In genomic region chr5:10610058-10610457, GRCh38 we compare ENCODE assay signal across 19 cellular contexts. TPM values are rescaled to one million over a fixed set of nuclear protein-coding genes. Genes with fewer than 3 reads are reported as not detected.
DNase-seq lines count a peak whose midpoint lies in the region; ATAC-seq and TF ChIP-seq lines count a peak whose summit lies in the region.
"Had no signal": no experiment of that assay in that cellular context is flagged by ENCODE, and none has a peak within 500 bp of the region (broad histone marks: within the 10 kb centered on the region; RNA-seq: fewer than 3 reads in every experiment).

No MANE protein-coding gene starts in this region.

- H3K27ac ChIP-seq in OCI-LY7 (ENCODE audit: low read depth, low read length, poor library complexity, severe bottlenecking) (no peak overlapping the region), MM.1S (ENCODE audit: low read length) (no peak overlapping the region)
- H3K27ac ChIP-seq: 22Rv1, A549, GM23248 had no signal

- H2AFZ ChIP-seq in OCI-LY7 (ENCODE audit: low read length), result no peak overlapping the region
- H2AFZ ChIP-seq in MM.1S (ENCODE audit: low read length), result no peak overlapping the region
- H2AFZ ChIP-seq: GM23248 had no signal

- no peaks in the 10 kb centered on the region for H3K27me3 ChIP-seq in MM.1S (replicated peaks; ENCODE audit: insufficient read depth, low read length)

- no TSS peak for BruUV-seq in OCI-LY7 (replicated peaks; lab: Mats Ljungman, UMichigan)

- no peaks in the 10 kb centered on the region for H4K20me1 ChIP-seq in OCI-LY7 (ENCODE audit: insufficient read depth, low read length)
- no peaks in the 10 kb centered on the region for H4K20me1 ChIP-seq in MM.1S (ENCODE audit: insufficient read depth, low read length)

- intact Hi-C loops in OCI-LY7 (cut with micrococcal nuclease; ENCODE audit: unreplicated experiment), result no loop called here

- no peak overlapping the region for H3K27ac Mint-ChIP-seq in activated CD8-positive, alpha-beta memory T cell treated with anti-CD3 and anti-CD28 coated beads, Interleukin-2, amount 10 ng/mL, durations not matched to agents 7 days and 5 days
- H3K27ac Mint-ChIP-seq in stimulated activated naive B cell treated with anti-CD40 and anti-IgM and Interleukin-4, amounts not matched to agents 10 μg/mL and 1 μg/mL and 100 μg/mL, for 72 hours, result peak overlapping the region; percentile 84
- H3K27ac Mint-ChIP-seq: CD14-positive monocyte; CD8-positive, alpha-beta T cell had no signal

- H3K27me3 Mint-ChIP-seq in activated CD8-positive, alpha-beta memory T cell treated with anti-CD3 and anti-CD28 coated beads, Interleukin-2, amount 10 ng/mL, durations not matched to agents 7 days and 5 days, result peaks cover 2% of the 10 kb centered on the region
- no peaks in the 10 kb centered on the region for H3K27me3 Mint-ChIP-seq in stimulated activated naive B cell treated with anti-CD40 and anti-IgM and Interleukin-4, amounts not matched to agents 10 μg/mL and 1 μg/mL and 100 μg/mL, for 72 hours

- H3K9ac ChIP-seq in MM.1S (ENCODE audit: low read length), result no peak overlapping the region
- H3K9ac ChIP-seq: GM23248 had no signal

- H3K4me2 ChIP-seq in OCI-LY7 (ENCODE audit: low read length) (peak overlapping the region; percentile 78), MM.1S (ENCODE audit: low read depth, low read length) (no peak overlapping the region)
- H3K4me2 ChIP-seq: A549 had no signal

- H3K4me3 ChIP-seq in OCI-LY7 (ENCODE audit: low read depth, low read length, poor library complexity, severe bottlenecking), result no peak overlapping the region
- H3K4me3 ChIP-seq in MM.1S (ENCODE audit: low read length), result no peak overlapping the region
- H3K4me3 ChIP-seq: A549, GM23248, HAP-1 had no signal

- peaks cover 94% of the 10 kb centered on the region for H3K4me1 ChIP-seq in OCI-LY7 (ENCODE audit: insufficient read depth, low read length, poor library complexity, severe bottlenecking)
- H3K4me1 ChIP-seq in MM.1S (ENCODE audit: low read length), result peaks cover 16% of the 10 kb centered on the region

- POLR2A ChIA-PET in OCI-LY7 (lab: Charles Lee), result interaction anchor here (1.1 to 3.5 kb wide), 5 partner anchors 16 to 120 kb away, joined by 3 to 35 read pairs (median 11); no protein-coding TSS in a partner anchor

- H3K9me3 Mint-ChIP-seq in activated CD8-positive, alpha-beta memory T cell treated with anti-CD3 and anti-CD28 coated beads, Interleukin-2, amount 10 ng/mL, durations not matched to agents 7 days and 5 days (ENCODE audit: low read depth), result no peaks in the 10 kb centered on the region
- H3K9me3 Mint-ChIP-seq in stimulated activated naive B cell treated with anti-CD40 and anti-IgM and Interleukin-4, amounts not matched to agents 10 μg/mL and 1 μg/mL and 100 μg/mL, for 72 hours, result no peaks in the 10 kb centered on the region
- H3K9me3 Mint-ChIP-seq: CD8-positive, alpha-beta T cell had no signal

- peaks cover 17% of the 10 kb centered on the region for H3F3A ChIP-seq in MM.1S (ENCODE audit: insufficient read depth, low read length)

- CTCF ChIA-PET in activated CD8-positive, alpha-beta memory T cell treated with anti-CD3 and anti-CD28 coated beads, Interleukin-2, amount 10 ng/mL, durations not matched to agents 7 days and 5 days (lab: Charles Lee), result no interaction called here
- CTCF ChIA-PET in OCI-LY7 (lab: Charles Lee; ENCODE audit: unreplicated experiment), result interaction anchor here (0.6 to 1.2 kb wide), 2 partner anchors 8 to 10 kb away, joined by 3 to 5 read pairs; no protein-coding TSS in a partner anchor

- peaks cover 11% of the 10 kb centered on the region for H3K4me1 Mint-ChIP-seq in activated CD8-positive, alpha-beta memory T cell treated with anti-CD3 and anti-CD28 coated beads, Interleukin-2, amount 10 ng/mL, durations not matched to agents 7 days and 5 days
- H3K4me1 Mint-ChIP-seq in stimulated activated naive B cell treated with anti-CD40 and anti-IgM and Interleukin-4, amounts not matched to agents 10 μg/mL and 1 μg/mL and 100 μg/mL, for 72 hours, result peaks cover 50 to 88% of the 10 kb centered on the region in 2 donors

- H3K79me2 ChIP-seq in OCI-LY7 (ENCODE audit: insufficient read depth, low read depth, low read length), result peaks cover 21% of the 10 kb centered on the region; the same call in 1 of the 2 replicates
- H3K79me2 ChIP-seq in MM.1S (ENCODE audit: low read length), result peaks cover 29% of the 10 kb centered on the region

- no peak for ATAC-seq in activated CD8-positive, alpha-beta memory T cell treated with anti-CD3 and anti-CD28 coated beads, Interleukin-2, amount 10 ng/mL, durations not matched to agents 7 days and 5 days
- peak; percentile 59 for ATAC-seq in left lobe of liver
- no peak for ATAC-seq in stimulated activated naive B cell treated with anti-CD40 and anti-IgM and Interleukin-4, amounts not matched to agents 10 μg/mL and 1 μg/mL and 100 μg/mL, for 72 hours (replicated peaks)
- ATAC-seq in GM21528 (IDR thresholded peaks at IDR 0.05; ENCODE audit: low FRiP score, unreplicated experiment), result no peak
- ATAC-seq: A549; CD8-positive, alpha-beta T cell had no signal

- DNase-seq in activated CD8-positive, alpha-beta memory T cell treated with anti-CD3 and anti-CD28 coated beads, Interleukin-2, amount 10 ng/mL, durations not matched to agents 7 days and 5 days, result peak; percentile 25
- DNase-seq in activated CD8-positive, alpha-beta memory T cell treated with anti-CD3 and anti-CD28 coated beads, Interleukin-2, amount 50 U/mL, for 4 hours, result no peak
- DNase-seq in OCI-LY7 (ENCODE audit: low spot score) (no peak), left lobe of liver (ENCODE audit: low spot score) (no peak), kidney tubule cell (ENCODE audit: low spot score) (no peak), MM.1S (no peak)
- no peak for DNase-seq in stimulated activated naive B cell treated with anti-CD40 and anti-IgM and Interleukin-4, amounts not matched to agents 10 μg/mL and 1 μg/mL and 100 μg/mL, for 72 hours
- DNase-seq: AML-193, Calu3, DMS79 treated with DMSO at 0.1 percent for 48 hours, GF-D8, GM23248 had no signal

- no peak overlapping the region for H3K4me3 Mint-ChIP-seq in activated CD8-positive, alpha-beta memory T cell treated with anti-CD3 and anti-CD28 coated beads, Interleukin-2, amount 10 ng/mL, durations not matched to agents 7 days and 5 days
- H3K4me3 Mint-ChIP-seq in stimulated activated naive B cell treated with anti-CD40 and anti-IgM and Interleukin-4, amounts not matched to agents 10 μg/mL and 1 μg/mL and 100 μg/mL, for 72 hours, result peak overlapping the region in 1 of 2 donors; percentile 55
- H3K4me3 Mint-ChIP-seq: CD14-positive monocyte; CD8-positive, alpha-beta T cell had no signal

- TF ChIP-seq CTCF in OCI-LY7 (conservative IDR thresholded peaks at IDR 0.05; ENCODE audit: low read length), result no peak
- TF ChIP-seq CTCF in MM.1S (IDR thresholded peaks at IDR 0.05; ENCODE audit: low read length), result no peak

- no peaks in the 10 kb centered on the region for H3K36me3 Mint-ChIP-seq in activated CD8-positive, alpha-beta memory T cell treated with anti-CD3 and anti-CD28 coated beads, Interleukin-2, amount 10 ng/mL, durations not matched to agents 7 days and 5 days
- H3K36me3 Mint-ChIP-seq in stimulated activated naive B cell treated with anti-CD40 and anti-IgM and Interleukin-4, amounts not matched to agents 10 μg/mL and 1 μg/mL and 100 μg/mL, for 72 hours, result peaks cover 49 to 74% of the 10 kb centered on the region in 2 donors
- H3K36me3 Mint-ChIP-seq: CD8-positive, alpha-beta T cell had no signal

- no peaks in the 10 kb centered on the region for H3K9me3 ChIP-seq in OCI-LY7 (ENCODE audit: low read length)
- H3K9me3 ChIP-seq in MM.1S (replicated peaks; ENCODE audit: insufficient read depth, low read length), result no peaks in the 10 kb centered on the region
- H3K9me3 ChIP-seq: A549, HAP-1 had no signal

- H3K36me3 ChIP-seq in OCI-LY7 (ENCODE audit: insufficient read depth, low read length) (peaks cover 4% of the 10 kb centered on the region; the same call in 1 of the 2 replicates), MM.1S (replicated peaks; ENCODE audit: insufficient read depth, low read length) (no peaks in the 10 kb centered on the region)
- H3K36me3 ChIP-seq: HAP-1 had no signal

- no peaks in the 10 kb centered on the region for H3K9me2 ChIP-seq in OCI-LY7 (ENCODE audit: insufficient read depth, low read length)
- H3K9me2 ChIP-seq in MM.1S (replicated peaks; ENCODE audit: insufficient read depth, low read length), result no peaks in the 10 kb centered on the region

RNA-seq across cellular contexts. Expression of gene ANKRD33B, which starts 46.2 kb away (rescaled TPM):
- total RNA-seq in activated CD8-positive, alpha-beta memory T cell treated with anti-CD3 and anti-CD28 coated beads, Interleukin-2, amount 10 ng/mL, durations not matched to agents 7 days and 5 days, result 10 to 100 TPM in 1 of 2 experiments, 1 to 10 TPM in 1; 6.8 to 13.8 TPM
- total RNA-seq in OCI-LY7 (2014; rRNA removed; shearing (Covaris generic)), result 5.6 TPM in 2 replicates
- total RNA-seq in OCI-LY7 (2022) (10.1 and 11.4 TPM in 2 replicates), left lobe of liver (0.45 TPM)
- total RNA-seq: HT-29 had no signal
